ENCODE assay signal across 18 cellular contexts in genomic region chr1:162732094-162732493, GRCh38. TPM values are rescaled to one million over a fixed set of nuclear protein-coding genes. Genes with fewer than 3 reads are reported as not detected.
A peak's percentile ranks its signal among the peaks of the same experiment; 100 is the strongest.
DNase-seq lines count a peak whose midpoint lies in the region; ATAC-seq and TF ChIP-seq lines count a peak whose summit lies in the region.
"Had no signal": no experiment of that assay in that cellular context is flagged by ENCODE, and none has a peak within 500 bp of the region (broad histone marks: within the 10 kb centered on the region; RNA-seq: fewer than 3 reads in every experiment).

No MANE protein-coding gene starts in this region.

- intact Hi-C loops in mammary epithelial cell (cut with micrococcal nuclease) (no loop called here), right cardiac atrium (cut with DNase I) (no loop called here), prostate gland (cut with DNase I) (loop anchor here (5.0 to 10.0 kb wide), 2 partner anchors 57 to 100 kb away; partner anchors contain the start of gene DDR2), uterus (cut with DNase I; ENCODE audit: low total_unique reads) (no loop called here), mucosa of descending colon (cut with DNase I, micrococcal nuclease) (no loop called here)

- H3K36me3 ChIP-seq in mammary epithelial cell (ENCODE audit: insufficient read depth, low read length), result no peaks in the 10 kb centered on the region
- no peaks in the 10 kb centered on the region for H3K36me3 ChIP-seq in prostate gland
- H3K36me3 ChIP-seq in uterus, result no peaks in the 10 kb centered on the region
- H3K36me3 ChIP-seq in MM.1S (replicated peaks; ENCODE audit: insufficient read depth, low read length), result no peaks in the 10 kb centered on the region
- H3K36me3 ChIP-seq in mucosa of descending colon (ENCODE audit: low read depth), result no peaks in the 10 kb centered on the region
- H3K36me3 ChIP-seq: cardiac muscle cell, left lung had no signal

- H3K9ac ChIP-seq in mammary epithelial cell (ENCODE audit: insufficient read depth, low read length) (no peak overlapping the region), MM.1S (ENCODE audit: low read length) (no peak overlapping the region)

- no TSS peak for BruUV-seq in mammary epithelial cell (replicated peaks; lab: Mats Ljungman, UMichigan)

- H3K4me1 ChIP-seq in mammary epithelial cell (ENCODE audit: insufficient read depth, low read length) (peaks cover 8% of the 10 kb centered on the region), right cardiac atrium (ENCODE audit: control insufficient read depth, insufficient read depth, low read length) (peaks cover 11% of the 10 kb centered on the region), prostate gland (replicated peaks) (peaks cover 8% of the 10 kb centered on the region), uterus (peaks cover 8 to 12% of the 10 kb centered on the region in 2 donors), MM.1S (ENCODE audit: low read length) (no peaks in the 10 kb centered on the region), mucosa of descending colon (ENCODE audit: low read depth) (peaks cover 10% of the 10 kb centered on the region)

- no peak overlapping the region for H3K27ac ChIP-seq in mammary epithelial cell (ENCODE audit: insufficient read depth, low read depth, low read length)
- peak overlapping the region; percentile 73 for H3K27ac ChIP-seq in right cardiac atrium (ENCODE audit: low read length)
- peak overlapping the region; percentile 82 to 84 for H3K27ac ChIP-seq in prostate gland
- H3K27ac ChIP-seq in uterus, result peak overlapping the region; percentile 50 to 79
- H3K27ac ChIP-seq in MM.1S (ENCODE audit: low read length), result no peak overlapping the region
- H3K27ac ChIP-seq: cardiac muscle cell, HL-60 had no signal

- H3K27me3 ChIP-seq in mammary epithelial cell (ENCODE audit: insufficient read depth, low read length) (no peaks in the 10 kb centered on the region), right cardiac atrium (ENCODE audit: control insufficient read depth, insufficient read depth) (no peaks in the 10 kb centered on the region), prostate gland (replicated peaks; ENCODE audit: insufficient read depth) (no peaks in the 10 kb centered on the region), uterus (no peaks in the 10 kb centered on the region), MM.1S (replicated peaks; ENCODE audit: insufficient read depth, low read length) (no peaks in the 10 kb centered on the region)
- H3K27me3 ChIP-seq: cardiac muscle cell, left lung had no signal

- CTCF ChIA-PET in mammary epithelial cell (lab: Charles Lee; ENCODE audit: low non-redundant PET), result no interaction called here

- TF ChIP-seq CTCF in mammary epithelial cell (conservative IDR thresholded peaks at IDR 0.05 in 1 of 2, IDR thresholded peaks at IDR 0.05 in 1 of 2; ENCODE audit: extremely low read depth in 1 of 2, insufficient read depth in 1 of 2, low read depth in 1 of 2, low read length in 2 of 2) (no peak), prostate gland (IDR thresholded peaks at IDR 0.05) (no peak), uterus (IDR thresholded peaks at IDR 0.05) (no peak), MM.1S (IDR thresholded peaks at IDR 0.05; ENCODE audit: low read length) (no peak), mucosa of descending colon (IDR thresholded peaks at IDR 0.05) (no peak)

- peak overlapping the region; percentile 64 for H2AFZ ChIP-seq in mammary epithelial cell (ENCODE audit: low read depth, low read length)
- H2AFZ ChIP-seq in MM.1S (ENCODE audit: low read length), result no peak overlapping the region

- no peaks in the 10 kb centered on the region for H3K79me2 ChIP-seq in mammary epithelial cell (ENCODE audit: insufficient read depth, low read length)
- no peaks in the 10 kb centered on the region for H3K79me2 ChIP-seq in MM.1S (ENCODE audit: low read length)

- H3K9me2 ChIP-seq in MM.1S (replicated peaks; ENCODE audit: insufficient read depth, low read length), result no peaks in the 10 kb centered on the region

- DNase-seq in mammary epithelial cell (no peak), right cardiac atrium (no peak), prostate gland (ENCODE audit: low spot score) (no peak), uterus (no peak), MM.1S (no peak), ACHN (no peak), mucosa of descending colon (no peak)
- DNase-seq: AML-193; DND-41; left lung; naive B cell; NCI-H1694 treated with DMSO at 0.1 percent for 48 hours; stimulated activated CD4-positive, alpha-beta T cell treated with anti-CD3 and anti-CD28 coated beads, Interleukin-4, amount 100 ng/mL, for 4 hours had no signal

- H3K4me2 ChIP-seq in mammary epithelial cell (ENCODE audit: insufficient read depth, low read depth, low read length) (no peak overlapping the region), MM.1S (ENCODE audit: low read depth, low read length) (no peak overlapping the region)

- in situ Hi-C loops in mammary epithelial cell (cut with MboI; ENCODE audit: low sequenced_read_pairs in 2 of 2), result no loop called here
- in situ Hi-C loops in ACHN (cut with HindIII; ENCODE audit: low pct_ligation_motif_present, low pct_unique_long_range_greater_than_20kb, low sequenced_read_pairs), result no loop called here

- ATAC-seq in right cardiac atrium (peak in 1 of 2 donors; percentile 6), mucosa of descending colon (no peak)
- ATAC-seq: esophagus mucosa, Panc1, SK-N-SH treated with all-trans-retinoic acid at 6 μM for 48 hours had no signal

- H3K4me3 ChIP-seq in mammary epithelial cell (replicated peaks in 1 of 3; ENCODE audit: insufficient read depth in 1 of 3, low read depth in 2 of 3, low read length in 3 of 3), result no peak overlapping the region
- no peak overlapping the region for H3K4me3 ChIP-seq in right cardiac atrium (ENCODE audit: low read length)
- no peak overlapping the region for H3K4me3 ChIP-seq in prostate gland
- H3K4me3 ChIP-seq in uterus, result no peak overlapping the region
- H3K4me3 ChIP-seq in MM.1S (ENCODE audit: low read length), result no peak overlapping the region
- H3K4me3 ChIP-seq in mucosa of descending colon, result no peak overlapping the region
- H3K4me3 ChIP-seq: cardiac muscle cell, left lung had no signal

- no peaks in the 10 kb centered on the region for H3F3A ChIP-seq in MM.1S (ENCODE audit: insufficient read depth, low read length)

- no peaks in the 10 kb centered on the region for H3K9me3 ChIP-seq in mammary epithelial cell (replicated peaks; ENCODE audit: insufficient read depth, low read length)
- H3K9me3 ChIP-seq in right cardiac atrium (ENCODE audit: control insufficient read depth, low read length), result no peaks in the 10 kb centered on the region
- H3K9me3 ChIP-seq in prostate gland, result no peaks in the 10 kb centered on the region
- H3K9me3 ChIP-seq in uterus, result no peaks in the 10 kb centered on the region
- no peaks in the 10 kb centered on the region for H3K9me3 ChIP-seq in MM.1S (replicated peaks; ENCODE audit: insufficient read depth, low read length)
- H3K9me3 ChIP-seq in mucosa of descending colon, result no peaks in the 10 kb centered on the region
- H3K9me3 ChIP-seq: left lung had no signal

- TF ChIP-seq POLR2A in prostate gland (IDR thresholded peaks at IDR 0.05) (no peak), uterus (IDR thresholded peaks at IDR 0.05) (no peak)

- dilution Hi-C loops in mammary epithelial cell (cut with HindIII; ENCODE audit: low sequenced_read_pairs), result no loop called here

- H4K20me1 ChIP-seq in mammary epithelial cell (ENCODE audit: insufficient read depth, low read length), result no peaks in the 10 kb centered on the region
- H4K20me1 ChIP-seq in MM.1S (ENCODE audit: insufficient read depth, low read length), result no peaks in the 10 kb centered on the region

RNA-seq across cellular contexts. Expression of gene HSD17B7, which starts 58.4 kb away (rescaled TPM):
- total RNA-seq in mammary epithelial cell, result 10 to 100 TPM; 17.7 to 29.0 TPM
- 43.5 TPM for polyA plus RNA-seq in mammary epithelial cell
- 78.1 TPM for polyA minus RNA-seq in mammary epithelial cell
- total RNA-seq in right cardiac atrium, result 1 to 10 TPM; 5.2 to 7.3 (median 6.2) TPM
- 5.3 TPM for polyA plus RNA-seq in right cardiac atrium
- total RNA-seq in prostate gland, result 10 to 100 TPM; 14.1 to 14.7 TPM
- 10 to 100 TPM in 2 of 4 donors, 1 to 10 TPM in 2; 3.1 to 24.7 (median 10.3) TPM for total RNA-seq in uterus
- total RNA-seq in mucosa of descending colon, result 10 to 100 TPM; 20.8 to 22.2 (median 21.3) TPM

Comparison
In these comparisons a context has a peak if more than half of its experiments do, and no peak if none do; other contexts are left out.
1. H3K27ac ChIP-seq: peak in right cardiac atrium (single experiment), prostate gland (2 of 2) and uterus (2 of 2); none in mammary epithelial cell (single experiment) and MM.1S (single experiment).